ENCODE assay signal across 1 cellular context in genomic region chr6:14110001-14110818, GRCh38.
A peak's percentile ranks its signal among the peaks of the same experiment; 100 is the strongest.
TF ChIP-seq lines count a peak whose summit lies in the region.

No MANE protein-coding gene starts in this region.

TF ChIP-seq in K562, 482 proteins besides CTCF, POLR2A, EP300 and RAD21 (continued from another document and continues in another):
- no peak for TF ChIP-seq ZNF212 (CRISPR knock-in tag; IDR thresholded peaks at IDR 0.05)
- no peak for TF ChIP-seq LARP7 (IDR thresholded peaks at IDR 0.05)
- TF ChIP-seq BHLHE40 (IDR thresholded peaks at IDR 0.05; ENCODE audit: low read length) = no peak
- TF ChIP-seq NFRKB (IDR thresholded peaks at IDR 0.05; ENCODE audit: low read depth) = peak; percentile 19; the same call in 1 of the 2 replicates
- TF ChIP-seq ZNF551 (CRISPR knock-in tag; IDR thresholded peaks at IDR 0.05) = no peak
- TF ChIP-seq TAF15 (IDR thresholded peaks at IDR 0.05; ENCODE audit: low read depth, low read length) = no peak
- no peak for TF ChIP-seq DEAF1 (CRISPR knock-in tag; IDR thresholded peaks at IDR 0.05)
- peak; percentile 71 for TF ChIP-seq TEAD4 (IDR thresholded peaks at IDR 0.05; ENCODE audit: low read length)
- TF ChIP-seq TEAD4 (CRISPR knock-in tag; IDR thresholded peaks at IDR 0.05; ENCODE audit: borderline replicate concordance) = no peak
- TF ChIP-seq NCOA4 (IDR thresholded peaks at IDR 0.05; ENCODE audit: partially characterized antibody) = no peak
- TF ChIP-seq KLF6 (CRISPR knock-in tag; IDR thresholded peaks at IDR 0.05; ENCODE audit: borderline replicate concordance) = no peak
- peak; percentile 47 for TF ChIP-seq BRD9 (IDR thresholded peaks at IDR 0.05; ENCODE audit: low read depth, partially characterized antibody)
- TF ChIP-seq PURB (CRISPR knock-in tag; IDR thresholded peaks at IDR 0.05; ENCODE audit: low read depth) = no peak
- TF ChIP-seq POLR2AphosphoS5 (IDR thresholded peaks at IDR 0.05; ENCODE audit: control insufficient read depth, insufficient read depth, low read depth, low read length) = peak; percentile 51; the same call in 1 of the 2 replicates
- no peak for TF ChIP-seq EP400 (IDR thresholded peaks at IDR 0.05)
- TF ChIP-seq MEF2D (tag; conservative IDR thresholded peaks at IDR 0.05; ENCODE audit: low read depth) = no peak
- TF ChIP-seq OTX1 (CRISPR knock-in tag; IDR thresholded peaks at IDR 0.05) = no peak
- TF ChIP-seq ZNF407 (IDR thresholded peaks at IDR 0.05; ENCODE audit: low read depth) = no peak
- TF ChIP-seq XRCC3 (IDR thresholded peaks at IDR 0.05) = no peak
- no peak for TF ChIP-seq IRF1 (CRISPR knock-in tag; IDR thresholded peaks at IDR 0.05; ENCODE audit: borderline replicate concordance)
- TF ChIP-seq TCFL5 (CRISPR knock-in tag; conservative IDR thresholded peaks at IDR 0.05) = no peak
- no peak for TF ChIP-seq ZNF655 (CRISPR knock-in tag; IDR thresholded peaks at IDR 0.05)
- no peak for TF ChIP-seq TFAM (CRISPR knock-in tag; conservative IDR thresholded peaks at IDR 0.05)
- TF ChIP-seq BDP1 (IDR thresholded peaks at IDR 0.05; ENCODE audit: insufficient read depth, insufficient read length) = no peak
- no peak for TF ChIP-seq ZNF583 (CRISPR knock-in tag; IDR thresholded peaks at IDR 0.05)
- TF ChIP-seq HMG20A (CRISPR knock-in tag; conservative IDR thresholded peaks at IDR 0.05) = no peak
- 0 out of 2 replicates have a peak, but pooled peaks have one; percentile 43 for TF ChIP-seq ETV5 (CRISPR knock-in tag; IDR thresholded peaks at IDR 0.05; ENCODE audit: low read depth)
- TF ChIP-seq TAF1 (IDR thresholded peaks at IDR 0.05; ENCODE audit: control insufficient read depth, extremely low read depth, insufficient read depth, low read length, severe bottlenecking) = no peak
- TF ChIP-seq GATAD2A (IDR thresholded peaks at IDR 0.05) = peak; percentile 21; the same call in 1 of the 2 replicates
- no peak for TF ChIP-seq THRA (IDR thresholded peaks at IDR 0.05)
- no peak for TF ChIP-seq ZNF696 (CRISPR knock-in tag; conservative IDR thresholded peaks at IDR 0.05)
- TF ChIP-seq MBD2 (IDR thresholded peaks at IDR 0.05; ENCODE audit: borderline replicate concordance, low read depth) = no peak
- TF ChIP-seq ZNF232 (CRISPR knock-in tag; IDR thresholded peaks at IDR 0.05) = no peak
- TF ChIP-seq RAD51 (IDR thresholded peaks at IDR 0.05; ENCODE audit: borderline replicate concordance, low read depth) = no peak
- no peak for TF ChIP-seq ZNF644 (tag; IDR thresholded peaks at IDR 0.05; ENCODE audit: low read depth)
- no peak for TF ChIP-seq CBX3 (IDR thresholded peaks at IDR 0.05; ENCODE audit: borderline replicate concordance in 1 of 2, low read length in 2 of 2)
- no peak for TF ChIP-seq ZNF140 (CRISPR knock-in tag; IDR thresholded peaks at IDR 0.05)
- no peak for TF ChIP-seq PREB (CRISPR knock-in tag; IDR thresholded peaks at IDR 0.05)
- TF ChIP-seq ZNF12 (CRISPR knock-in tag; IDR thresholded peaks at IDR 0.05) = no peak
- TF ChIP-seq ELF1 (tag; IDR thresholded peaks at IDR 0.05) = no peak
- no peak for TF ChIP-seq ZNF280B (CRISPR knock-in tag; IDR thresholded peaks at IDR 0.05)
- 0 out of 2 replicates have a peak, but pooled peaks have one; percentile 40 for TF ChIP-seq CREM (IDR thresholded peaks at IDR 0.05; ENCODE audit: low read depth)
- TF ChIP-seq ZNF408 (CRISPR knock-in tag; IDR thresholded peaks at IDR 0.05; ENCODE audit: low read depth) = no peak
- TF ChIP-seq HDAC1 (IDR thresholded peaks at IDR 0.05) = peak in 1 of 2 experiments; percentile 58; a peak in 1 of 4 replicates
- no peak for TF ChIP-seq ZHX1 (conservative IDR thresholded peaks at IDR 0.05; ENCODE audit: low read length)
- no peak for TF ChIP-seq ATF6 (CRISPR knock-in tag; IDR thresholded peaks at IDR 0.05)
